Comparison of ENCODE assay signal across 22 cellular contexts in genomic region chr22:46321387-46321775, GRCh38. TPM values are rescaled to one million over a fixed set of nuclear protein-coding genes. Genes with fewer than 3 reads are reported as not detected.
"Had no signal": no experiment of that assay in that cellular context is flagged by ENCODE, and none has a peak within 500 bp of the region (broad histone marks: within the 10 kb centered on the region; RNA-seq: fewer than 3 reads in every experiment).

No MANE protein-coding gene starts in this region.

- H3K36me3 ChIP-seq: gastrocnemius medialis, ovary, right lobe of liver, tibial nerve, upper lobe of right lung, vagina had no signal

- ATAC-seq: esophagus mucosa; gastrocnemius medialis; left lung; right lobe of liver; stimulated activated memory B cell treated with anti-CD40 and anti-IgM and Interleukin-4, amounts not matched to agents 10 μg/mL and 1 μg/mL and 100 μg/mL, for 72 hours; stimulated activated naive CD8-positive, alpha-beta T cell treated with anti-CD3 and anti-CD28 coated beads, Interleukin-15, amount 100 ng/mL, for 72 hours; upper lobe of right lung had no signal

- H3K27ac Mint-ChIP-seq: nephron; stimulated activated memory B cell treated with anti-CD40 and anti-IgM and Interleukin-4, amounts not matched to agents 10 μg/mL and 1 μg/mL and 100 μg/mL, for 72 hours had no signal

- H3K4me3 ChIP-seq: coronary artery, gastrocnemius medialis, left lung, lung, ovary, right lobe of liver, testis, tibial nerve, upper lobe of right lung, vagina had no signal

- H3K36me3 Mint-ChIP-seq: naive B cell; stimulated activated memory B cell treated with anti-CD40 and anti-IgM and Interleukin-4, amounts not matched to agents 10 μg/mL and 1 μg/mL and 100 μg/mL, for 72 hours had no signal

- H3K9me3 Mint-ChIP-seq: naive B cell; nephron; stimulated activated memory B cell treated with anti-CD40 and anti-IgM and Interleukin-4, amounts not matched to agents 10 μg/mL and 1 μg/mL and 100 μg/mL, for 72 hours; stimulated activated naive CD8-positive, alpha-beta T cell treated with anti-CD3 and anti-CD28 coated beads, Interleukin-15, amount 100 ng/mL, for 72 hours had no signal

- H3K9me3 ChIP-seq: gastrocnemius medialis, left lung, ovary, right lobe of liver, testis, tibial nerve, upper lobe of right lung, vagina had no signal

- H3K4me1 ChIP-seq: gastrocnemius medialis, left lung, right lobe of liver, tibial nerve, upper lobe of right lung, vagina had no signal

- H3K4me1 Mint-ChIP-seq: naive B cell; nephron; stimulated activated memory B cell treated with anti-CD40 and anti-IgM and Interleukin-4, amounts not matched to agents 10 μg/mL and 1 μg/mL and 100 μg/mL, for 72 hours; stimulated activated naive CD8-positive, alpha-beta T cell treated with anti-CD3 and anti-CD28 coated beads, Interleukin-15, amount 100 ng/mL, for 72 hours had no signal

- H3K27me3 ChIP-seq: gastrocnemius medialis, left lung, ovary, right lobe of liver, testis, tibial nerve, upper lobe of right lung, vagina had no signal

- H3K27ac ChIP-seq: coronary artery, gastrocnemius medialis, left lung, ovary, right lobe of liver, testis, tibial nerve, upper lobe of right lung, vagina had no signal

- H3K4me3 Mint-ChIP-seq: naive B cell; nephron; stimulated activated memory B cell treated with anti-CD40 and anti-IgM and Interleukin-4, amounts not matched to agents 10 μg/mL and 1 μg/mL and 100 μg/mL, for 72 hours; stimulated activated naive CD8-positive, alpha-beta T cell treated with anti-CD3 and anti-CD28 coated beads, Interleukin-15, amount 100 ng/mL, for 72 hours had no signal

- H3K27me3 Mint-ChIP-seq: naive B cell; stimulated activated memory B cell treated with anti-CD40 and anti-IgM and Interleukin-4, amounts not matched to agents 10 μg/mL and 1 μg/mL and 100 μg/mL, for 72 hours; stimulated activated naive CD8-positive, alpha-beta T cell treated with anti-CD3 and anti-CD28 coated beads, Interleukin-15, amount 100 ng/mL, for 72 hours had no signal

- DNase-seq: effector CD8-positive, alpha-beta T cell; gastrocnemius medialis; islet precursor cell; left lung; mesendoderm; naive B cell; ovary; right lobe of liver; stimulated activated CD4-positive, alpha-beta T cell treated with anti-CD3 and anti-CD28 coated beads, Interleukin-4, amount 100 ng/mL, for 1 hour; stimulated activated naive CD8-positive, alpha-beta T cell treated with anti-CD3 and anti-CD28 coated beads, Interleukin-15, amount 100 ng/mL, for 72 hours; testis; upper lobe of right lung had no signal

RNA-seq across cellular contexts. Expression of gene PKDREJ, which starts 58.2 kb away (rescaled TPM):
- total RNA-seq: dermis microvascular lymphatic vessel endothelial cell, gastrocnemius medialis, renal cortical epithelial cell, upper lobe of right lung, vagina had no signal
- polyA plus RNA-seq: fibroblast of lung had no signal
